In the genomic region with DNA sequence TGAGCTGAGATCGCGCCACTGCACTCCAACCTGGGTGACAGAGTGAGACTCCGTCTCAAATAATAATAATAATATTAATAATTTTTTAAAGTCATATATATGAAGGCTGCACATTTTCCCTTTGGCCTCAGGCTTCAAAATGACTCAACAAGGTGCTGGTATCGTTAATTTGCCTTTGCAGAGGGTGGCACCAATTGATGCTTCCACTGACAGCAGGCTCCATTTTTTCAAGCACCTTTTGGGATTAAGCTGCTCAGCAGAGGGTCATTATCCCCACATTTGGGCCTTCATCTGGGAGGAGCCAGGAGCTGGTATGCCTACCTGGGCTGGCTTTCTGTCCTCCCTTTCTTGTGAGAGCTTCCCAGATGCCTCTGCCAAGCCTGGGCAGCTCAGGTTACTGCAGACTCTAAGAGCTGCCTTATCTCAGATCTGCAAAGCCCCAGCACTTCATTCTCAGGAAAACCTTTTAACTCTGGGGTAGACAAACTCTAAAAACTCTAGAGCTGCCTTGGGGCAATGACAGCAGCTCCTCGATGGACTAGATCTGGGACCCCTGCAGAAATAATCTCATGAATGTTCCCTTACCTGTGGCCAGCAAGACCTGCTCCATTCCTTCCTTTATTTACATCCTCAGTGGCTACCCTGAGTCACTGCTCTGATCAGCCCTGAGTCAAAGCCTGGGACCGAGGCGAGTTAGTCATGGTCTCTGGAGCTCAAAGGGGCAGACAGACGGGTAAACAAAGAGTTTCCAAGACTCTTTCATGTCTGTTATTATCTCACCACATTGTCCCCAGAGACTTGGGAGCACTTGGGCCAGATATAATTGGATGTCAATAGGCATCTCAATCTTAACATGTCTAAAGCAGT, we compare ENCODE assay signal across 9 cellular contexts.
DNase-seq lines count a peak whose midpoint lies in the region; ATAC-seq and TF ChIP-seq lines count a peak whose summit lies in the region.
"Had no signal": no experiment of that assay in that cellular context is flagged by ENCODE, and none has a peak within 500 bp of the region (broad histone marks: within the 10 kb centered on the region; RNA-seq: fewer than 3 reads in every experiment).

No MANE protein-coding gene starts in this region.

- DNase-seq in NCI-H146 (lab: John Stamatoyannopoulos, UW) (peak; percentile 64), NCI-H146 treated with DMSO at 0.1 percent for 48 hours (lab: John Stamatoyannopoulos, UW; ENCODE audit: unreplicated experiment) (no peak), NCI-H345 (lab: John Stamatoyannopoulos, UW) (peak; percentile 70), dedifferentiated amniotic fluid mesenchymal stem cell (ENCODE audit: extremely low spot score) (peak; percentile 34), retinal pigment epithelial cell (ENCODE audit: low read depth) (peak; percentile 50)
- DNase-seq: T-helper 1 cell had no signal

- TF ChIP-seq CTCF in retinal pigment epithelial cell (conservative IDR thresholded peaks at IDR 0.05; ENCODE audit: low read depth, low read length) = no peak

- no peak overlapping the region for H3K4me3 ChIP-seq in retinal pigment epithelial cell (ENCODE audit: low read length)

- ATAC-seq in GM21529 (IDR thresholded peaks at IDR 0.05; ENCODE audit: unreplicated experiment) = no peak
- no peak for ATAC-seq in HG03280 (IDR thresholded peaks at IDR 0.05; ENCODE audit: unreplicated experiment)
- no peak for ATAC-seq in GM19351 (IDR thresholded peaks at IDR 0.05; ENCODE audit: unreplicated experiment)
